Comparison of ENCODE assay signal across 8 cellular contexts in the genomic region with DNA sequence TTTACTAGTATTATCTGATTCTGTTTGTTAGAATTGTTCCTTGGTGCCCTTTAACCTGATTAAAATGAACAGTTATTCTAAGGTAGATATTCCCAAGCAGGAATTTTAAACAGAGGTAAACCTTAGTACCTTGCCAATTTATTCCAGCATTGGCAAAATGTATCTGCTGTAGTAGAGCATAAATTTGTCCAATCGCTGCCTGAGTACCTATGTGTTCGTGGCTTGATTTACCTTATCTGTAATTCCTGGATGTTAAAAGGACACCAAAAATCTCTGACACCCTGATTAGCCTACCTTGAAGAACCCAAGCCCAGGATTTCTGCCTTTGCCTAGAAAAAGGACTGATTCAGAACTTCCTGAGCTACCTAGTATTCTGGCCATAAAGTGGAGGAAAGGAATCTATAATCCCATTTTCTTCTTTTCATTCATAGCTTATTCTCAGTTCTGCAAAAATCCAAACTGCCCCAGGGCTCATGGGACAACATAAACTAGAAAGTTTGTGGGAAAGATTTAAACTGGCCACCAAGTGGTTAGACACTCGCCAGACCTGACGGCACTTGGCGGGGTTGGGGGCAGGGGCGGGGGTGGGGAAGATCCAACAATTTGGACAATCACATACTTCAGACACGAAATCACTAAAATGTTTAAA. TPM values are rescaled to one million over a fixed set of nuclear protein-coding genes. Genes with fewer than 3 reads are reported as not detected.
DNase-seq lines count a peak whose midpoint lies in the region; ATAC-seq lines count a peak whose summit lies in the region.

No MANE protein-coding gene starts in this region.

- CTCF ChIA-PET in activated naive CD4-positive, alpha-beta T cell treated with anti-CD3 and anti-CD28 coated beads, Interleukin-2, amount 10 ng/mL, durations not matched to agents 7 days and 5 days (lab: Charles Lee): interaction anchor here (0.6 to 3.1 kb wide), 2 partner anchors 15 to 118 kb away, joined by 3 to 19 read pairs; a partner anchor contains a TSS

- peaks cover 17% of the 10 kb centered on the region for H3K9me3 Mint-ChIP-seq in activated naive CD4-positive, alpha-beta T cell treated with anti-CD3 and anti-CD28 coated beads, Interleukin-2, amount 10 ng/mL, durations not matched to agents 7 days and 5 days
- H3K9me3 Mint-ChIP-seq in stimulated activated effector memory CD8-positive, alpha-beta T cell treated with anti-CD3 and anti-CD28 coated beads, Interleukin-12 subunit alpha, Interleukin-12 subunit beta, amount 100 ng/mL, for 72 hours: peaks cover 2% of the 10 kb centered on the region

- H3K27ac ChIP-seq in duodenal mucosa (ENCODE audit: low read depth, low read length): no peak overlapping the region

- H3K27ac Mint-ChIP-seq in activated naive CD4-positive, alpha-beta T cell treated with anti-CD3 and anti-CD28 coated beads, Interleukin-2, amount 10 ng/mL, durations not matched to agents 7 days and 5 days: peak overlapping the region; percentile 99
- peak overlapping the region; percentile 70 for H3K27ac Mint-ChIP-seq in stimulated activated effector memory CD8-positive, alpha-beta T cell treated with anti-CD3 and anti-CD28 coated beads, Interleukin-12 subunit alpha, Interleukin-12 subunit beta, amount 100 ng/mL, for 72 hours

- peak overlapping the region; percentile 58 to 73 for H3K9ac ChIP-seq in duodenal mucosa (ENCODE audit: low read depth in 1 of 2, low read length in 2 of 2)

- ATAC-seq in stimulated activated effector memory CD8-positive, alpha-beta T cell treated with anti-CD3 and anti-CD28 coated beads, Interleukin-12 subunit alpha, Interleukin-12 subunit beta, amount 100 ng/mL, for 72 hours: no peak

- H3K27me3 ChIP-seq in duodenal mucosa (ENCODE audit: control insufficient read depth in 1 of 2, insufficient read depth in 2 of 2, low read length in 2 of 2): no peaks in the 10 kb centered on the region

- H3K27me3 Mint-ChIP-seq in activated naive CD4-positive, alpha-beta T cell treated with anti-CD3 and anti-CD28 coated beads, Interleukin-2, amount 10 ng/mL, durations not matched to agents 7 days and 5 days: peaks cover 9% of the 10 kb centered on the region

- peaks cover 25% of the 10 kb centered on the region for H3K4me1 Mint-ChIP-seq in activated naive CD4-positive, alpha-beta T cell treated with anti-CD3 and anti-CD28 coated beads, Interleukin-2, amount 10 ng/mL, durations not matched to agents 7 days and 5 days
- peaks cover 18% of the 10 kb centered on the region for H3K4me1 Mint-ChIP-seq in stimulated activated effector memory CD8-positive, alpha-beta T cell treated with anti-CD3 and anti-CD28 coated beads, Interleukin-12 subunit alpha, Interleukin-12 subunit beta, amount 100 ng/mL, for 72 hours

- peaks cover 17 to 27% of the 10 kb centered on the region in 2 donors for H3K4me1 ChIP-seq in duodenal mucosa (ENCODE audit: control insufficient read depth in 1 of 2, insufficient read depth in 2 of 2, low read length in 2 of 2)

- peak overlapping the region; percentile 76 for H3K4me3 Mint-ChIP-seq in activated naive CD4-positive, alpha-beta T cell treated with anti-CD3 and anti-CD28 coated beads, Interleukin-2, amount 10 ng/mL, durations not matched to agents 7 days and 5 days
- peak overlapping the region; percentile 66 for H3K4me3 Mint-ChIP-seq in stimulated activated effector memory CD8-positive, alpha-beta T cell treated with anti-CD3 and anti-CD28 coated beads, Interleukin-12 subunit alpha, Interleukin-12 subunit beta, amount 100 ng/mL, for 72 hours

- H3K9me3 ChIP-seq in duodenal mucosa (ENCODE audit: control insufficient read depth in 1 of 2, low read length in 2 of 2): no peaks in the 10 kb centered on the region

- H3K36me3 ChIP-seq in duodenal mucosa (ENCODE audit: control insufficient read depth in 1 of 2, insufficient read depth in 2 of 2, low read length in 2 of 2): no peaks in the 10 kb centered on the region

- no peak for DNase-seq in activated naive CD4-positive, alpha-beta T cell treated with anti-CD3 and anti-CD28 coated beads, Interleukin-2, amount 10 ng/mL, durations not matched to agents 7 days and 5 days
- no peak for DNase-seq in activated naive CD4-positive, alpha-beta T cell treated with anti-CD3 and anti-CD28 coated beads, Interleukin-2, amount 50 U/mL, for 16 hours
- DNase-seq in HT-29 (ENCODE audit: low spot score): peak; percentile 8
- peak in 1 of 2 donors; percentile 46 for DNase-seq in stimulated activated effector memory CD8-positive, alpha-beta T cell treated with anti-CD3 and anti-CD28 coated beads, Interleukin-12 subunit alpha, Interleukin-12 subunit beta, amount 100 ng/mL, for 72 hours (ENCODE audit: low spot score in 2 of 2)
- no peak for DNase-seq in stimulated activated CD4-positive, alpha-beta T cell treated with anti-CD3 and anti-CD28 coated beads, Interleukin-4, amount 100 ng/mL, for 1 hour
- no peak for DNase-seq in cerebellar nuclear complex (lab: John Stamatoyannopoulos, UW)
- DNase-seq in SIG-M5 treated with dmso at 0.1 percent for 504 hours (lab: John Stamatoyannopoulos, UW; ENCODE audit: unreplicated experiment): no peak

- H3K4me3 ChIP-seq in duodenal mucosa (ENCODE audit: low read depth in 1 of 2, low read length in 2 of 2): peak overlapping the region; percentile 71 to 75

- peaks cover 25% of the 10 kb centered on the region for H3K36me3 Mint-ChIP-seq in activated naive CD4-positive, alpha-beta T cell treated with anti-CD3 and anti-CD28 coated beads, Interleukin-2, amount 10 ng/mL, durations not matched to agents 7 days and 5 days
- no peaks in the 10 kb centered on the region for H3K36me3 Mint-ChIP-seq in stimulated activated effector memory CD8-positive, alpha-beta T cell treated with anti-CD3 and anti-CD28 coated beads, Interleukin-12 subunit alpha, Interleukin-12 subunit beta, amount 100 ng/mL, for 72 hours

RNA-seq across cellular contexts. Expression of a gene that starts 16.2 kb away (rescaled TPM):
- 19.7 and 20.3 TPM in 2 replicates for total RNA-seq in HT-29 (2014; rRNA removed; shearing (Covaris generic))
